10 cellular contexts compared by ENCODE assay signal in the genomic region with DNA sequence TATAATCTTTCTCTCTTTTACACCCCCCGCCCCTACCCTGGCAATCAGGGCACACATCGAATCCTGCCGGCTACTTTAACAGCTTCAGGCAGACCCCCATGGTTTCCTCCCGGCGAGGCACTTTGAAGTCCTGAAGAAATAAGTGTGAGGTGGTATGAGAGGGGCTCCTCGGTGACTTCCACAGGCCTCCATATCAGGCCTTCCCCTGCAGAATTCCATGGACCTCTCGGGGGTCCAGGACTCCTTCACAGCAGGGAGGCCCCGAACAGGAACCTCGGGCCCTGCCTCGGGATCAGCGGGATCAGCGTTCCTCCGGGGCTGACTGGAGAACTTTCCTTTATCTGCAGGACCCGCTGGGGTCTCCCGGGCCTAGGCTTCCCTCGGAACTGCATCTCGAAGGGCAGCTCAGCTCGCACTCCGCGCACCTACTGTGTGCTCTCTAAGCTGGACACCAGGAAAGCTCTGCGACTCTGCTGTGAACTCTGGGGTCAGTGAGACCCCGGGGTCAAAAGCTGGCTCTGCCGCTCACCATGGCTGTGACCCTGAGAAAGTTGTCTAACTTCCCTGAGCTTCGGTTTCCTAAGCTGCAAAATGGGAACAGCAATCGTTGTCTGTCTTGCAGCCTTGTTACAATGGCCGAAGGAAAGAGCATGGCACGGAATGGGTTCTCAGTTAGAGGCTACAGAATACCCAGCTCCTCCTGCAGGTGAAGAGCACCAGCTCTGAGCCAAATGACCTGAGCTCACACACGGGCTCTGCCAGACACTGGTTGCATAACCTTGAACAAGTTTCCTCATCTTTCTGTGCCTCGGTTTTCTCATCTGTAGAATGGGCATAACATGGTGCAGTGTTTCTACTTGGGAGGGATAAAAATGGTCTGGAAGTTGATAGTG.
A peak's percentile ranks its signal among the peaks of the same experiment; 100 is the strongest.
DNase-seq lines count a peak whose midpoint lies in the region; ATAC-seq and TF ChIP-seq lines count a peak whose summit lies in the region.
"Had no signal": no experiment of that assay in that cellular context is flagged by ENCODE, and none has a peak within 500 bp of the region (broad histone marks: within the 10 kb centered on the region; RNA-seq: fewer than 3 reads in every experiment).

No MANE protein-coding gene starts in this region.

- DNase-seq in Caco-2 = peak in 1 of 2 experiments; percentile 30
- DNase-seq in Panc1 (ENCODE audit: low read depth, low spot score) = no peak
- no peak for DNase-seq in retinal pigment epithelial cell (ENCODE audit: low read depth)
- DNase-seq in GM10266 (ENCODE audit: extremely low spot score) = no peak
- no peak for DNase-seq in iPS-NIHi7 (ENCODE audit: extremely low spot score)
- DNase-seq in HPDE6-E6E7 (ENCODE audit: extremely low spot score) = no peak
- DNase-seq: NCI-H1694 treated with DMSO at 0.1 percent for 48 hours had no signal

- H3K4me3 Mint-ChIP-seq in Caco-2 (ENCODE audit: unreplicated experiment) = no peak overlapping the region

- peaks cover 11% of the 10 kb centered on the region; the same call in 1 of the 2 replicates for H3K4me1 ChIP-seq in Caco-2
- peaks cover 2% of the 10 kb centered on the region; the same call in 1 of the 2 replicates for H3K4me1 ChIP-seq in Panc1 (ENCODE audit: control insufficient read depth, insufficient read depth, low read length)
- peaks cover 19% of the 10 kb centered on the region for H3K4me1 ChIP-seq in iPS-18a (ENCODE audit: control insufficient read depth, low read depth, low read length)

- H3K9me3 ChIP-seq in Caco-2 (no peaks in the 10 kb centered on the region), Panc1 (ENCODE audit: control insufficient read depth, insufficient read depth, low read depth, low read length) (no peaks in the 10 kb centered on the region), iPS-18a (ENCODE audit: control insufficient read depth, low read depth, low read length) (no peaks in the 10 kb centered on the region)

- H3K4me1 Mint-ChIP-seq in Caco-2 (ENCODE audit: low read depth, unreplicated experiment) = peaks cover 16% of the 10 kb centered on the region

- H3K36me3 Mint-ChIP-seq in Caco-2 (ENCODE audit: insufficient read depth, unreplicated experiment) = no peaks in the 10 kb centered on the region

- H3K27me3 Mint-ChIP-seq in Caco-2 (ENCODE audit: insufficient read depth, unreplicated experiment) = no peaks in the 10 kb centered on the region

- H3K27me3 ChIP-seq in Caco-2 (replicated peaks; ENCODE audit: control insufficient read depth, insufficient read depth, low read length) = no peaks in the 10 kb centered on the region
- H3K27me3 ChIP-seq in Panc1 (ENCODE audit: control insufficient read depth, insufficient read depth, low read length) = no peaks in the 10 kb centered on the region
- peaks cover 3% of the 10 kb centered on the region for H3K27me3 ChIP-seq in iPS-18a (ENCODE audit: control insufficient read depth, insufficient read depth, low read length)

- ATAC-seq in Panc1 (peak; percentile 5; the same call in 1 of the 2 replicates), HG03280 (IDR thresholded peaks at IDR 0.05; ENCODE audit: unreplicated experiment) (no peak)

- no peaks in the 10 kb centered on the region for H3K36me3 ChIP-seq in Caco-2 (ENCODE audit: control insufficient read depth, insufficient read depth, low read length)
- H3K36me3 ChIP-seq in Panc1 (ENCODE audit: control insufficient read depth, insufficient read depth, low read length) = no peaks in the 10 kb centered on the region
- no peaks in the 10 kb centered on the region for H3K36me3 ChIP-seq in iPS-18a (ENCODE audit: control insufficient read depth, low read depth, low read length)

- H3K27ac Mint-ChIP-seq in Caco-2 (ENCODE audit: unreplicated experiment) = peak overlapping the region; percentile 3

- TF ChIP-seq CTCF in Caco-2 (IDR thresholded peaks at IDR 0.05; ENCODE audit: insufficient read depth in 1 of 2, low read depth in 1 of 2, low read length in 1 of 2, severe bottlenecking in 1 of 2, unreplicated experiment in 1 of 2) (no peak), Panc1 (IDR thresholded peaks at IDR 0.05) (no peak), retinal pigment epithelial cell (conservative IDR thresholded peaks at IDR 0.05; ENCODE audit: low read depth, low read length) (no peak), GM10266 (IDR thresholded peaks at IDR 0.05; ENCODE audit: control insufficient read depth, insufficient read depth, low read depth, missing control alignments) (no peak)

- no TSS peak for BruUV-seq in Caco-2 (replicated peaks; lab: Mats Ljungman, UMichigan)
- BruUV-seq in Panc1 (replicated peaks; lab: Mats Ljungman, UMichigan) = no TSS peak

- intact Hi-C loops in Caco-2 (cut with micrococcal nuclease; ENCODE audit: unreplicated experiment) (no loop called here), Panc1 (cut with micrococcal nuclease; ENCODE audit: unreplicated experiment) (no loop called here)

- H3K4me3 ChIP-seq in Caco-2 (ENCODE audit: low read depth, low read length) (no peak overlapping the region), Panc1 (ENCODE audit: low read depth in 2 of 2, low read length in 2 of 2) (peak overlapping the region; percentile 28 to 50), iPS-18a (ENCODE audit: low read length) (peak overlapping the region; percentile 46), retinal pigment epithelial cell (ENCODE audit: low read length) (peak overlapping the region; percentile 16)

- H3K9ac ChIP-seq in iPS-18a (ENCODE audit: low read length) = no peak overlapping the region

- H3K27ac ChIP-seq in Panc1 (ENCODE audit: low read length) (peak overlapping the region; percentile 48; the same call in 1 of the 2 replicates), iPS-18a (ENCODE audit: low read length) (no peak overlapping the region)
- H3K27ac ChIP-seq: epithelial cell of prostate had no signal

- in situ Hi-C loops in Panc1 (cut with HindIII; ENCODE audit: low pct_unique_long_range_greater_than_20kb, low sequenced_read_pairs) = no loop called here

- CTCF ChIA-PET in Caco-2 (lab: Charles Lee) = interaction anchor here (0.8 kb wide), 1 partner anchor 19 kb away, joined by 5 read pairs; no protein-coding TSS in a partner anchor
- CTCF ChIA-PET in Panc1 (lab: Charles Lee) = no interaction called here

- POLR2A ChIA-PET in Caco-2 (lab: Charles Lee) = no interaction called here
- POLR2A ChIA-PET in Panc1 (lab: Charles Lee) = no interaction called here

- H3K9me3 Mint-ChIP-seq in Caco-2 (ENCODE audit: unreplicated experiment) = no peaks in the 10 kb centered on the region
